32 cellular contexts compared by ENCODE assay signal in the genomic region with DNA sequence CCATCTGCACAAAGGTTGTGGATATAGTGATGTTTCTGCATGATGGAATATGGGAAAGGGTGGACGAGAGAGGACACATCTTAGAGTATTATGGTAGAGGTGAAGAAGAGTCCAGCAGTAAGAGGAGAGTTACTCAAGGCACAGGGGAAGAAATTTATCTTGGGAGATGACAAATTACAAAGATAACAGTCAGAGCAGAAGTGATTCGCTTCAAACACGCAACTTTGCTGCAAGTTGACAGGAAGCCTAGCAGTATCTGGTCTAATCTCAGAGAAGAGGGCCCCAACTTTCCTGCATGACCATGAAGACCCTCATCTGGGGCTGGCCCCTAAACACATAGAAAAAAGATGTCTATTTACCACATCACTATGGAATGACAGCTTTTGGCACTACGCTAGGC. TPM values are rescaled to one million over a fixed set of nuclear protein-coding genes. Genes with fewer than 3 reads are reported as not detected.
"Had no signal": no experiment of that assay in that cellular context is flagged by ENCODE, and none has a peak within 500 bp of the region (broad histone marks: within the 10 kb centered on the region; RNA-seq: fewer than 3 reads in every experiment).

No MANE protein-coding gene starts in this region.

- ATAC-seq: activated CD8-positive, alpha-beta T cell treated with anti-CD3 and anti-CD28 coated beads for 36 hours; activated T-cell treated with anti-CD3 and anti-CD28 coated beads, Interleukin-2, amount 50 U/mL, for 72 hours; body of pancreas had no signal

- H3K9me3 Mint-ChIP-seq: activated CD8-positive, alpha-beta T cell treated with anti-CD3 and anti-CD28 coated beads for 36 hours; activated naive CD4-positive, alpha-beta T cell treated with anti-CD3 and anti-CD28 coated beads, Interleukin-2, amount 50 U/mL, for 24 hours; activated naive CD8-positive, alpha-beta T cell treated with anti-CD3 and anti-CD28 coated beads, Interleukin-2, amount 10 ng/mL, durations not matched to agents 7 days and 5 days; activated T-cell treated with anti-CD3 and anti-CD28 coated beads, Interleukin-2, amount 50 U/mL, for 72 hours; T-helper 2 cell treated with Interferon-gamma antibody and Interleukin-4, amounts not matched to agents 5 μg/mL and 100 μg/mL, for 36 hours had no signal

- H3K4me3 Mint-ChIP-seq: activated CD4-positive, alpha-beta T cell treated with anti-CD3 and anti-CD28 coated beads, Interleukin-2, amount 10 ng/mL, durations not matched to agents 24 days and 14 days; activated CD8-positive, alpha-beta T cell treated with anti-CD3 and anti-CD28 coated beads for 36 hours; activated naive CD4-positive, alpha-beta T cell treated with anti-CD3 and anti-CD28 coated beads, Interleukin-2, amount 50 U/mL, for 24 hours; activated naive CD8-positive, alpha-beta T cell treated with anti-CD3 and anti-CD28 coated beads, Interleukin-2, amount 10 ng/mL, durations not matched to agents 7 days and 5 days; activated T-cell treated with anti-CD3 and anti-CD28 coated beads, Interleukin-2, amount 50 U/mL, for 72 hours; T-helper 2 cell treated with Interferon-gamma antibody and Interleukin-4, amounts not matched to agents 5 μg/mL and 100 μg/mL, for 36 hours had no signal

- H3K4me3 ChIP-seq: body of pancreas, breast epithelium, MG63, PC-9 had no signal

- H3K27ac Mint-ChIP-seq: activated CD4-positive, alpha-beta T cell treated with anti-CD3 and anti-CD28 coated beads, Interleukin-2, amount 10 ng/mL, durations not matched to agents 24 days and 14 days; activated CD8-positive, alpha-beta T cell treated with anti-CD3 and anti-CD28 coated beads for 36 hours; activated naive CD4-positive, alpha-beta T cell treated with anti-CD3 and anti-CD28 coated beads, Interleukin-2, amount 50 U/mL, for 24 hours; activated naive CD8-positive, alpha-beta T cell treated with anti-CD3 and anti-CD28 coated beads, Interleukin-2, amount 10 ng/mL, durations not matched to agents 7 days and 5 days; activated T-cell treated with anti-CD3 and anti-CD28 coated beads, Interleukin-2, amount 50 U/mL, for 72 hours; activated T-helper 2 cell treated with anti-CD3 and anti-CD28 coated beads, Interferon-gamma antibody, Interleukin-2, Interleukin-4, amounts not matched to agents 10 μg/mL and 5 μg/mL and 100 μg/mL, durations not matched to agents 14 hours and 24 hours and 36 hours; T-helper 2 cell treated with Interferon-gamma antibody and Interleukin-4, amounts not matched to agents 5 μg/mL and 100 μg/mL, for 36 hours had no signal

- H3K27me3 Mint-ChIP-seq: activated CD4-positive, alpha-beta T cell treated with anti-CD3 and anti-CD28 coated beads, Interleukin-2, amount 10 ng/mL, durations not matched to agents 24 days and 14 days had no signal

- DNase-seq: activated CD4-positive, alpha-beta T cell treated with anti-CD3 and anti-CD28 coated beads, Interleukin-2, amount 10 ng/mL, durations not matched to agents 24 days and 14 days; activated CD4-positive, alpha-beta T cell treated with anti-CD3 and anti-CD28 coated beads, Interleukin-2, amount 50 U/mL, for 4 hours; activated CD4-positive, CD25-positive, alpha-beta regulatory T cell; activated CD8-positive, alpha-beta T cell treated with anti-CD3 and anti-CD28 coated beads for 36 hours; activated gamma-delta T cell; activated naive CD4-positive, alpha-beta T cell treated with Interleukin-2 at 50 U/mL for 16 hours; activated naive CD8-positive, alpha-beta T cell treated with anti-CD3 and anti-CD28 coated beads, Interleukin-2, amount 10 ng/mL, durations not matched to agents 7 days and 5 days; activated T-cell treated with anti-CD3 and anti-CD28 coated beads, Interleukin-2, amount 50 U/mL, for 1 hour; activated T-cell treated with anti-CD3 and anti-CD28 coated beads, Interleukin-2, amount 50 U/mL, for 72 hours; body of pancreas; Kasumi-1; KG1; MG63; NCI-H1092; NCI-H1436 treated with DMSO at 0.1 percent for 48 hours; NCI-H1694 treated with DMSO at 0.1 percent for 48 hours; NCI-H2029; NCI-H510A; NCI-H526; NCI-H748 treated with DMSO at 0.1 percent for 48 hours; NK-92 treated with Interleukin-12 subunit alpha and Interleukin-12 subunit beta, amount 100 ng/mL, for 24 hours; PC-9; Right ventricle myocardium superior; SW 1271; WERI-Rb-1 had no signal

- H3K36me3 Mint-ChIP-seq: activated naive CD4-positive, alpha-beta T cell treated with anti-CD3 and anti-CD28 coated beads, Interleukin-2, amount 50 U/mL, for 24 hours had no signal

RNA-seq across cellular contexts. Expression of a gene that starts 1.2 kb away (rescaled TPM):
- total RNA-seq: astrocyte, PC-9 had no signal

RNA-seq across cellular contexts. Expression of a gene that starts 51.5 kb away (rescaled TPM):
- total RNA-seq: activated CD4-positive, alpha-beta T cell treated with anti-CD3 and anti-CD28 coated beads, Interleukin-2, amount 10 ng/mL, durations not matched to agents 24 days and 14 days; activated CD8-positive, alpha-beta memory T cell treated with anti-CD3 and anti-CD28 coated beads for 36 hours; activated CD8-positive, alpha-beta T cell treated with anti-CD3 and anti-CD28 coated beads for 36 hours; activated naive CD8-positive, alpha-beta T cell treated with anti-CD3 and anti-CD28 coated beads, Interleukin-2, amount 10 ng/mL, durations not matched to agents 7 days and 5 days; activated T-cell treated with anti-CD3 and anti-CD28 coated beads, Interleukin-2, amount 50 U/mL, for 72 hours; activated T-helper 2 cell treated with anti-CD3 and anti-CD28 coated beads, Interferon-gamma antibody, Interleukin-2, Interleukin-4, amounts not matched to agents 10 μg/mL and 5 μg/mL and 100 μg/mL, durations not matched to agents 14 hours and 24 hours and 36 hours; PC-9; T-helper 1 cell treated with Interleukin-12 subunit alpha and Interleukin-12 subunit beta and Interleukin-4 antibody, amounts not matched to agents 30 ng/mL and 1 ng/mL, for 36 hours had no signal
